In genomic region chr15:51132384-51133139, GRCh38 we compare ENCODE assay signal across 8 cellular contexts. TPM values are rescaled to one million over a fixed set of nuclear protein-coding genes. Genes with fewer than 3 reads are reported as not detected.
A peak's percentile ranks its signal among the peaks of the same experiment; 100 is the strongest.
DNase-seq lines count a peak whose midpoint lies in the region; ATAC-seq and TF ChIP-seq lines count a peak whose summit lies in the region.

No MANE protein-coding gene starts in this region.

- DNase-seq in DMS 273 (lab: John Stamatoyannopoulos, UW; ENCODE audit: unreplicated experiment) (peak; percentile 52), DMS 273 treated with DMSO at 0.1 percent for 48 hours (lab: John Stamatoyannopoulos, UW) (no peak), MM.1S (no peak), caudate nucleus (lab: John Stamatoyannopoulos, UW) (peak in 39 of 61 donors; percentile 2 to 59 (median 27)), left kidney (ENCODE audit: low read depth, low spot score) (peak; percentile 54), upper lobe of right lung (no peak)
- no peak for DNase-seq in stimulated activated naive CD4-positive, alpha-beta T cell treated with Interleukin-2 at 50 U/mL for 16 hours (lab: John Stamatoyannopoulos, UW)

- no peaks in the 10 kb centered on the region for H3K27me3 ChIP-seq in MM.1S (replicated peaks; ENCODE audit: insufficient read depth, low read length)
- no peaks in the 10 kb centered on the region for H3K27me3 ChIP-seq in upper lobe of right lung

- no peaks in the 10 kb centered on the region for H4K20me1 ChIP-seq in MM.1S (ENCODE audit: insufficient read depth, low read length)

- ATAC-seq in upper lobe of right lung (peak; percentile 79), HG03378 (IDR thresholded peaks at IDR 0.05; ENCODE audit: unreplicated experiment) (no peak)

- H3K36me3 ChIP-seq in MM.1S (replicated peaks; ENCODE audit: insufficient read depth, low read length) (no peaks in the 10 kb centered on the region), upper lobe of right lung (no peaks in the 10 kb centered on the region)

- H3K9me3 ChIP-seq in MM.1S (replicated peaks; ENCODE audit: insufficient read depth, low read length) (no peaks in the 10 kb centered on the region), upper lobe of right lung (no peaks in the 10 kb centered on the region)

- H3F3A ChIP-seq in MM.1S (ENCODE audit: insufficient read depth, low read length), result no peaks in the 10 kb centered on the region

- H3K4me1 ChIP-seq in MM.1S (ENCODE audit: low read length) (peaks cover 9% of the 10 kb centered on the region), upper lobe of right lung (peaks cover 7% of the 10 kb centered on the region)

- no peaks in the 10 kb centered on the region for H3K9me2 ChIP-seq in MM.1S (replicated peaks; ENCODE audit: insufficient read depth, low read length)

- no peaks in the 10 kb centered on the region for H3K79me2 ChIP-seq in MM.1S (ENCODE audit: low read length)

- no peak overlapping the region for H3K4me2 ChIP-seq in MM.1S (ENCODE audit: low read depth, low read length)

- no peak overlapping the region for H3K9ac ChIP-seq in MM.1S (ENCODE audit: low read length)

- H3K4me3 ChIP-seq in MM.1S (ENCODE audit: low read length) (no peak overlapping the region), upper lobe of right lung (no peak overlapping the region)

- H3K27ac ChIP-seq in MM.1S (ENCODE audit: low read length), result no peak overlapping the region
- no peak overlapping the region for H3K27ac ChIP-seq in caudate nucleus (ENCODE audit: low read depth, low read length)
- no peak overlapping the region for H3K27ac ChIP-seq in upper lobe of right lung

- intact Hi-C loops in upper lobe of right lung (cut with DNase I), result no loop called here

- TF ChIP-seq CTCF in MM.1S (IDR thresholded peaks at IDR 0.05; ENCODE audit: low read length) (peak; percentile 87), upper lobe of right lung (IDR thresholded peaks at IDR 0.05) (peak; percentile 79)

- H2AFZ ChIP-seq in MM.1S (ENCODE audit: low read length), result no peak overlapping the region

RNA-seq across cellular contexts. Expression of gene TNFAIP8L3, which starts 37.9 kb away (rescaled TPM):
- 10.9 TPM for total RNA-seq in upper lobe of right lung

Comparison
In these comparisons a context has a peak if more than half of its experiments do, and no peak if none do; other contexts are left out.
1. DNase-seq: peak in DMS 273 (single experiment), caudate nucleus (39 of 61) and left kidney (single experiment); none in DMS 273 treated with DMSO at 0.1 percent for 48 hours (single experiment), MM.1S (single experiment), upper lobe of right lung (single experiment) and stimulated activated naive CD4-positive, alpha-beta T cell treated with Interleukin-2 at 50 U/mL for 16 hours (single experiment).